Comparison of ENCODE assay signal across 13 cellular contexts in genomic region chr20:50746138-50746940, GRCh38. TPM values are rescaled to one million over a fixed set of nuclear protein-coding genes. Genes with fewer than 3 reads are reported as not detected.
DNase-seq lines count a peak whose midpoint lies in the region; ATAC-seq, FAIRE-seq and TF ChIP-seq lines count a peak whose summit lies in the region.
"Had no signal": no experiment of that assay in that cellular context is flagged by ENCODE, and none has a peak within 500 bp of the region (broad histone marks: within the 10 kb centered on the region; RNA-seq: fewer than 3 reads in every experiment).

No MANE protein-coding gene starts in this region.

- H3K27me3 ChIP-seq in CD4-positive, CD25-positive, alpha-beta regulatory T cell (ENCODE audit: control insufficient read depth, insufficient read depth, low read length), result no peaks in the 10 kb centered on the region
- H3K27me3 ChIP-seq in HUES48 (ENCODE audit: control insufficient read depth, insufficient read depth, low read length) (no peaks in the 10 kb centered on the region), K562 (ENCODE audit: control insufficient read depth in 2 of 2, insufficient read depth in 2 of 2, low read length in 2 of 2) (no peaks in the 10 kb centered on the region)
- no peaks in the 10 kb centered on the region for H3K27me3 ChIP-seq in naive thymus-derived CD4-positive, alpha-beta T cell (ENCODE audit: control insufficient read depth in 2 of 2, insufficient read depth in 2 of 2, low read length in 2 of 2)
- H3K27me3 ChIP-seq in CD4-positive, alpha-beta T cell (ENCODE audit: control insufficient read depth, insufficient read depth, low read length), result no peaks in the 10 kb centered on the region

- H3K9me1 ChIP-seq in K562 (ENCODE audit: control insufficient read depth, insufficient read depth, low read length), result no peaks in the 10 kb centered on the region

- H2AFZ ChIP-seq in K562 (ENCODE audit: low read depth, low read length), result no peak overlapping the region

- H3K4me3 Mint-ChIP-seq in CD4-positive, CD25-positive, alpha-beta regulatory T cell, result no peak overlapping the region
- no peak overlapping the region for H3K4me3 Mint-ChIP-seq in naive thymus-derived CD4-positive, alpha-beta T cell
- H3K4me3 Mint-ChIP-seq in CD4-positive, alpha-beta T cell, result no peak overlapping the region
- H3K4me3 Mint-ChIP-seq in T-helper 2 cell treated with Interferon-gamma antibody and Interleukin-4, amounts not matched to agents 5 μg/mL and 100 μg/mL, for 36 hours, result no peak overlapping the region

- POLR2A ChIA-PET in K562 (lab: Yijun Ruan, JAX), result no interaction called here
- POLR2A ChIA-PET in naive thymus-derived CD4-positive, alpha-beta T cell (lab: Charles Lee), result no interaction called here
- POLR2A ChIA-PET in CD4-positive, alpha-beta T cell (lab: Charles Lee), result no interaction called here

- no peak for DNase-seq in CD4-positive, CD25-positive, alpha-beta regulatory T cell
- DNase-seq in K562 (ENCODE audit: extremely low read depth in 1 of 4, low spot score in 3 of 4) (peak in 1 of 4 experiments; percentile 35), NCI-H1436 treated with DMSO at 0.1 percent for 48 hours (lab: John Stamatoyannopoulos, UW) (no peak)
- DNase-seq in naive thymus-derived CD4-positive, alpha-beta T cell, result no peak
- no peak for DNase-seq in CD4-positive, alpha-beta T cell
- no peak for DNase-seq in T-helper 2 cell treated with Interferon-gamma antibody and Interleukin-4, amounts not matched to agents 5 μg/mL and 100 μg/mL, for 36 hours (ENCODE audit: low spot score)
- DNase-seq: activated CD4-positive, alpha-beta T cell treated with anti-CD3 and anti-CD28 coated beads for 4 hours; effector CD8-positive, alpha-beta T cell; NCI-H774; stimulated activated CD4-positive, alpha-beta T cell treated with anti-CD3 and anti-CD28 coated beads, Interleukin-4, amount 100 ng/mL, for 4 hours had no signal

- in situ Hi-C loops in K562 (cut with MboI), result no loop called here

- TF ChIP-seq CTCF in K562 (IDR thresholded peaks at IDR 0.05 in 2 of 3, conservative IDR thresholded peaks at IDR 0.05 in 1 of 3; ENCODE audit: insufficient read depth in 2 of 3, low read depth in 1 of 3, low read length in 3 of 3), result no peak
- no peak for TF ChIP-seq CTCF in CD4-positive, alpha-beta T cell (IDR thresholded peaks at IDR 0.05)

- no peak overlapping the region for H3K4me3 ChIP-seq in CD4-positive, CD25-positive, alpha-beta regulatory T cell (ENCODE audit: low read depth, low read length)
- H3K4me3 ChIP-seq in HUES48 (ENCODE audit: low read depth, low read length) (no peak overlapping the region), K562 (no peak overlapping the region)
- no peak overlapping the region for H3K4me3 ChIP-seq in naive thymus-derived CD4-positive, alpha-beta T cell (ENCODE audit: low read length)

- peaks cover 5% of the 10 kb centered on the region for H3K36me3 ChIP-seq in CD4-positive, CD25-positive, alpha-beta regulatory T cell (ENCODE audit: control insufficient read depth, insufficient read depth, low read length)
- H3K36me3 ChIP-seq in HUES48 (ENCODE audit: control insufficient read depth, insufficient read depth, low read length) (peaks cover 31% of the 10 kb centered on the region), K562 (ENCODE audit: control insufficient read depth, insufficient read depth, low read length) (peaks cover 70% of the 10 kb centered on the region)
- peaks cover 0 to 20% (median 0%) of the 10 kb centered on the region in 3 experiments for H3K36me3 ChIP-seq in naive thymus-derived CD4-positive, alpha-beta T cell (ENCODE audit: control insufficient read depth in 2 of 3, insufficient read depth in 3 of 3, low read length in 3 of 3)

- H4K20me1 ChIP-seq in K562 (replicated peaks; ENCODE audit: control insufficient read depth, insufficient read depth, low read length), result no peaks in the 10 kb centered on the region; the same call in 1 of the 2 replicates

- WGBS in K562 (ENCODE audit: insufficient coverage, low coverage, missing lambda C conversion rate), result 71% methylated on average over 3 of the region's 3 CpGs

- H3K9ac ChIP-seq in HUES48 (ENCODE audit: low read depth, low read length) (no peak overlapping the region), K562 (ENCODE audit: insufficient read depth in 1 of 2, low read depth in 2 of 2, low read length in 2 of 2) (no peak overlapping the region)

- no peak for TF ChIP-seq POLR2A in K562 (conservative IDR thresholded peaks at IDR 0.05)

- H3K9me3 ChIP-seq in CD4-positive, CD25-positive, alpha-beta regulatory T cell (ENCODE audit: control insufficient read depth in 2 of 2, low read length in 2 of 2), result no peaks in the 10 kb centered on the region
- H3K9me3 ChIP-seq in HUES48 (ENCODE audit: control insufficient read depth, insufficient read depth, low read length) (no peaks in the 10 kb centered on the region), K562 (replicated peaks; ENCODE audit: control insufficient read depth, insufficient read depth, low read depth, low read length) (no peaks in the 10 kb centered on the region)
- no peaks in the 10 kb centered on the region for H3K9me3 ChIP-seq in naive thymus-derived CD4-positive, alpha-beta T cell (ENCODE audit: control insufficient read depth in 2 of 3, low read length in 3 of 3)
- H3K9me3 ChIP-seq in CD4-positive, alpha-beta T cell (ENCODE audit: control insufficient read depth, low read length), result no peaks in the 10 kb centered on the region

- TF ChIP-seq EP300 in K562 (IDR thresholded peaks at IDR 0.05; ENCODE audit: low read length), result no peak

- H3K27ac Mint-ChIP-seq in CD4-positive, CD25-positive, alpha-beta regulatory T cell, result peak overlapping the region in 2 of 3 donors; percentile 32 to 51
- peak overlapping the region in 7 of 9 donors; percentile 17 to 80 (median 50) for H3K27ac Mint-ChIP-seq in naive thymus-derived CD4-positive, alpha-beta T cell
- H3K27ac Mint-ChIP-seq in CD4-positive, alpha-beta T cell, result no peak overlapping the region
- no peak overlapping the region for H3K27ac Mint-ChIP-seq in T-helper 2 cell treated with Interferon-gamma antibody and Interleukin-4, amounts not matched to agents 5 μg/mL and 100 μg/mL, for 36 hours

- no peaks in the 10 kb centered on the region for H3K9me3 Mint-ChIP-seq in CD4-positive, CD25-positive, alpha-beta regulatory T cell
- H3K9me3 Mint-ChIP-seq in naive thymus-derived CD4-positive, alpha-beta T cell, result no peaks in the 10 kb centered on the region
- no peaks in the 10 kb centered on the region for H3K9me3 Mint-ChIP-seq in CD4-positive, alpha-beta T cell
- no peaks in the 10 kb centered on the region for H3K9me3 Mint-ChIP-seq in T-helper 2 cell treated with Interferon-gamma antibody and Interleukin-4, amounts not matched to agents 5 μg/mL and 100 μg/mL, for 36 hours

- FAIRE-seq in K562 (lab: Jason Lieb, UNC), result no peak

- H3K4me2 ChIP-seq in K562 (ENCODE audit: insufficient read depth, low read length), result no peak overlapping the region

- ATAC-seq in CD4-positive, CD25-positive, alpha-beta regulatory T cell (ENCODE audit: low read depth in 2 of 2), result no peak
- ATAC-seq in K562 (no peak), HG02571 (IDR thresholded peaks at IDR 0.05; ENCODE audit: unreplicated experiment) (no peak)
- ATAC-seq in naive thymus-derived CD4-positive, alpha-beta T cell, result no peak
- no peak for ATAC-seq in CD4-positive, alpha-beta T cell (ENCODE audit: poor library complexity)

- H3K4me1 ChIP-seq in CD4-positive, CD25-positive, alpha-beta regulatory T cell (ENCODE audit: control insufficient read depth, insufficient read depth, low read length, poor library complexity, severe bottlenecking), result no peaks in the 10 kb centered on the region
- H3K4me1 ChIP-seq in HUES48 (ENCODE audit: control insufficient read depth, insufficient read depth, low read length) (peaks cover 19% of the 10 kb centered on the region), K562 (replicated peaks in 1 of 2; ENCODE audit: control insufficient read depth in 2 of 2, insufficient read depth in 2 of 2, low read length in 2 of 2) (peaks cover 17 to 22% of the 10 kb centered on the region in 2 experiments; a peak in 4 of 5 replicates)
- no peaks in the 10 kb centered on the region for H3K4me1 ChIP-seq in naive thymus-derived CD4-positive, alpha-beta T cell (ENCODE audit: control insufficient read depth in 2 of 2, insufficient read depth in 2 of 2, low read length in 2 of 2)

- no TSS peak for BruUV-seq in K562 (replicated peaks; lab: Mats Ljungman, UMichigan)

- no peak overlapping the region for H3K27ac ChIP-seq in CD4-positive, CD25-positive, alpha-beta regulatory T cell (ENCODE audit: insufficient read depth, low read length, poor library complexity, severe bottlenecking)
- H3K27ac ChIP-seq in HUES48 (ENCODE audit: low read depth, low read length) (peak overlapping the region; percentile 44), K562 (ENCODE audit: extremely low read depth, low read depth, low read length) (peak overlapping the region; percentile 20; the same call in 1 of the 3 replicates)
- H3K27ac ChIP-seq in naive thymus-derived CD4-positive, alpha-beta T cell (ENCODE audit: low read depth, low read length), result no peak overlapping the region
- no peak overlapping the region for H3K27ac ChIP-seq in CD4-positive, alpha-beta T cell (ENCODE audit: low read depth, low read length)
- H3K27ac ChIP-seq: HL-60 had no signal

- peaks cover 50% of the 10 kb centered on the region for H3K79me2 ChIP-seq in K562 (ENCODE audit: control insufficient read depth, insufficient read depth, low read length)

- H3K36me3 Mint-ChIP-seq in CD4-positive, CD25-positive, alpha-beta regulatory T cell, result peaks cover 5% of the 10 kb centered on the region
- peaks cover 0 to 22% (median under 1%) of the 10 kb centered on the region in 5 donors for H3K36me3 Mint-ChIP-seq in naive thymus-derived CD4-positive, alpha-beta T cell
- peaks cover 30% of the 10 kb centered on the region for H3K36me3 Mint-ChIP-seq in CD4-positive, alpha-beta T cell (ENCODE audit: low read depth)
- peaks cover 2% of the 10 kb centered on the region for H3K36me3 Mint-ChIP-seq in T-helper 2 cell treated with Interferon-gamma antibody and Interleukin-4, amounts not matched to agents 5 μg/mL and 100 μg/mL, for 36 hours (ENCODE audit: low read depth)

- no peaks in the 10 kb centered on the region for H3K27me3 Mint-ChIP-seq in CD4-positive, CD25-positive, alpha-beta regulatory T cell
- H3K27me3 Mint-ChIP-seq in naive thymus-derived CD4-positive, alpha-beta T cell, result no peaks in the 10 kb centered on the region
- H3K27me3 Mint-ChIP-seq in CD4-positive, alpha-beta T cell, result no peaks in the 10 kb centered on the region
- H3K27me3 Mint-ChIP-seq in T-helper 2 cell treated with Interferon-gamma antibody and Interleukin-4, amounts not matched to agents 5 μg/mL and 100 μg/mL, for 36 hours (ENCODE audit: low read depth), result no peaks in the 10 kb centered on the region

- intact Hi-C loops in K562 (cut with micrococcal nuclease), result no loop called here
- intact Hi-C loops in naive thymus-derived CD4-positive, alpha-beta T cell (cut with micrococcal nuclease), result loop anchor here (2.0 to 5.0 kb wide), 3 partner anchors 14 to 559 kb away; no protein-coding TSS in a partner anchor
- intact Hi-C loops in CD4-positive, alpha-beta T cell (cut with DNase I, micrococcal nuclease), result no loop called here

- no peak for TF ChIP-seq RAD21 in K562 (CRISPR knock-in tag; conservative IDR thresholded peaks at IDR 0.05 in 1 of 2, IDR thresholded peaks at IDR 0.05 in 1 of 2)

- peaks cover 9 to 28% (median 21%) of the 10 kb centered on the region in 4 donors for H3K4me1 Mint-ChIP-seq in CD4-positive, CD25-positive, alpha-beta regulatory T cell
- peaks cover 10 to 25% (median 19%) of the 10 kb centered on the region in 7 donors for H3K4me1 Mint-ChIP-seq in naive thymus-derived CD4-positive, alpha-beta T cell
- peaks cover 18% of the 10 kb centered on the region for H3K4me1 Mint-ChIP-seq in CD4-positive, alpha-beta T cell (ENCODE audit: low read depth)
- peaks cover 15% of the 10 kb centered on the region for H3K4me1 Mint-ChIP-seq in T-helper 2 cell treated with Interferon-gamma antibody and Interleukin-4, amounts not matched to agents 5 μg/mL and 100 μg/mL, for 36 hours (ENCODE audit: low read depth)

- CTCF ChIA-PET in K562 (lab: Yijun Ruan, JAX; ENCODE audit: low intra/inter-chr PET ratio), result no interaction called here
- CTCF ChIA-PET in naive thymus-derived CD4-positive, alpha-beta T cell (lab: Charles Lee), result no interaction called here
- CTCF ChIA-PET in CD4-positive, alpha-beta T cell (lab: Charles Lee), result interaction anchor here (1.6 kb wide), 1 partner anchor 9 kb away, joined by 4 read pairs; no protein-coding TSS in a partner anchor

RNA-seq across cellular contexts. Expression of gene PARD6B, which starts 15.0 kb away (rescaled TPM):
- total RNA-seq in CD4-positive, CD25-positive, alpha-beta regulatory T cell, result 5.0 TPM
- 1 to 10 TPM in 3 of 4 donors, under 1 TPM in 1; 0.79 to 1.4 (median 1.2) TPM for polyA plus RNA-seq in CD4-positive, CD25-positive, alpha-beta regulatory T cell
- total RNA-seq in K562 (2011; cell fraction: chromatin; rRNA removed; ENCODE audit: low replicate concordance), result 9.8 and 24.9 TPM in 2 replicates
- 5.3 and 6.2 TPM in 2 replicates for total RNA-seq in K562 (2011; cell fraction: nucleolus; rRNA removed)
- 12.7 and 15.3 TPM in 2 replicates for total RNA-seq in K562 (2011; cell fraction: nucleoplasm; rRNA removed)
- 5.5 and 5.9 TPM in 2 replicates for total RNA-seq in K562 (2014; rRNA removed)
- total RNA-seq in K562 (2014; rRNA removed; fragmentation: Illumina TruSeq; extraction: Trizol), result 10.4 and 12.7 TPM in 2 replicates
- total RNA-seq in K562 (2015; rRNA removed; fragmentation: Illumina TruSeq; extraction: Trizol), result 9.0 and 9.8 TPM in 2 replicates
- total RNA-seq in K562 (2021), result 12.0 and 12.3 TPM in 2 replicates
- polyA plus RNA-seq in K562 (2011; rRNA removed), result 4.5 and 5.3 TPM in 2 replicates
- polyA plus RNA-seq in K562 (2011; cell fraction: cytosol; rRNA removed), result 1.5 and 2.7 TPM in 2 replicates
- polyA plus RNA-seq in K562 (2011; cell fraction: nucleus; rRNA removed), result 1.9 and 2.6 TPM in 2 replicates
- polyA plus RNA-seq in K562 (2012), result 0.96 and 1.2 TPM in 2 replicates
- 1.7 and 2.5 TPM in 2 replicates for polyA plus RNA-seq in K562 (2014; fragmentation: Illumina TruSeq; extraction: Trizol)
- 1 to 10 TPM; 2.7 to 7.4 TPM for polyA plus RNA-seq in K562 (2014; fragmentation: Nextera tagmentation; extraction: Ambion mirVana)
- 2.5 and 2.6 TPM in 2 replicates for polyA plus RNA-seq in K562 (2014; rRNA removed)
- polyA minus RNA-seq in K562 (2011; rRNA and poly(A)+ RNA removed), result 10.1 and 10.3 TPM in 2 replicates
- polyA minus RNA-seq in K562 (2011; cell fraction: cytosol; rRNA and poly(A)+ RNA removed), result 5.6 and 5.7 TPM in 2 replicates
- 2.2 and 3.1 TPM in 2 replicates for polyA minus RNA-seq in K562 (2011; cell fraction: nucleus; rRNA and poly(A)+ RNA removed)
- 10 to 100 TPM in 2 of 5 experiments, 1 to 10 TPM in 3; 5.2 to 10.8 (median 7.7) TPM for total RNA-seq in naive thymus-derived CD4-positive, alpha-beta T cell
- 1 to 10 TPM in 1 of 2 donors, under 1 TPM in 1; 0.60 to 1.9 TPM for polyA plus RNA-seq in naive thymus-derived CD4-positive, alpha-beta T cell
- total RNA-seq in CD4-positive, alpha-beta T cell, result 1 to 10 TPM; 5.6 to 8.2 TPM

RNA-seq across cellular contexts. Expression of gene BCAS4, which starts 48.5 kb away (rescaled TPM):
- 8.0 TPM for total RNA-seq in CD4-positive, CD25-positive, alpha-beta regulatory T cell
- 10 to 100 TPM in 3 of 4 donors, 1 to 10 TPM in 1; 8.5 to 17.6 (median 15.5) TPM for polyA plus RNA-seq in CD4-positive, CD25-positive, alpha-beta regulatory T cell
- total RNA-seq in K562 (2011; cell fraction: chromatin; rRNA removed; ENCODE audit: low replicate concordance), result 2.3 and 2.5 TPM in 2 replicates
- total RNA-seq in K562 (2011; cell fraction: nucleolus; rRNA removed), result 0.26 and 1.0 TPM in 2 replicates
- 1.8 and 2.7 TPM in 2 replicates for total RNA-seq in K562 (2011; cell fraction: nucleoplasm; rRNA removed)
- total RNA-seq in K562 (2014; rRNA removed), result 2.3 and 2.9 TPM in 2 replicates
- 0.47 and 0.64 TPM in 2 replicates for total RNA-seq in K562 (2014; rRNA removed; fragmentation: Illumina TruSeq; extraction: Trizol)
- 0.34 and 0.36 TPM in 2 replicates for total RNA-seq in K562 (2015; rRNA removed; fragmentation: Illumina TruSeq; extraction: Trizol)
- total RNA-seq in K562 (2021), result 1.5 and 2.0 TPM in 2 replicates
- polyA plus RNA-seq in K562 (2011; rRNA removed), result 0.65 and 1.1 TPM in 2 replicates
- polyA plus RNA-seq in K562 (2011; cell fraction: cytosol; rRNA removed), result 1.2 and 2.1 TPM in 2 replicates
- polyA plus RNA-seq in K562 (2011; cell fraction: nucleus; rRNA removed), result 0.27 and 0.70 TPM in 2 replicates
- 0.87 and 1.4 TPM in 2 replicates for polyA plus RNA-seq in K562 (2012)
- 0.25 and 1.5 TPM in 2 replicates for polyA plus RNA-seq in K562 (2014; fragmentation: Illumina TruSeq; extraction: Trizol)
- under 1 TPM; 0.15 to 0.20 TPM for polyA plus RNA-seq in K562 (2014; fragmentation: Nextera tagmentation; extraction: Ambion mirVana)
- polyA plus RNA-seq in K562 (2014; rRNA removed), result 0.40 and 2.1 TPM in 2 replicates
- 0.06 and 0.63 TPM in 2 replicates for polyA minus RNA-seq in K562 (2011; rRNA and poly(A)+ RNA removed)
- not detected in 2 replicates for polyA minus RNA-seq in K562 (2011; cell fraction: cytosol; rRNA and poly(A)+ RNA removed)
- polyA minus RNA-seq in K562 (2011; cell fraction: nucleus; rRNA and poly(A)+ RNA removed), result 0.22 and 1.2 TPM in 2 replicates
- total RNA-seq in naive thymus-derived CD4-positive, alpha-beta T cell, result 10 to 100 TPM in 4 of 5 experiments, 1 to 10 TPM in 1; 5.5 to 54.0 (median 45.0) TPM
- polyA plus RNA-seq in naive thymus-derived CD4-positive, alpha-beta T cell, result 10 to 100 TPM; 23.3 to 24.1 TPM
- 10 to 100 TPM; 19.0 to 20.9 TPM for total RNA-seq in CD4-positive, alpha-beta T cell

RNA-seq across cellular contexts. Expression of gene RIPOR3, which starts 55.0 kb away (rescaled TPM):
- total RNA-seq in CD4-positive, CD25-positive, alpha-beta regulatory T cell, result 0.69 TPM
- 1 to 10 TPM; 1.1 to 1.9 (median 1.4) TPM for polyA plus RNA-seq in CD4-positive, CD25-positive, alpha-beta regulatory T cell
- total RNA-seq in K562 (2011; cell fraction: chromatin; rRNA removed; ENCODE audit: low replicate concordance), result 220 and 451 TPM in 2 replicates
- 258 and 278 TPM in 2 replicates for total RNA-seq in K562 (2011; cell fraction: nucleolus; rRNA removed)
- 187 and 217 TPM in 2 replicates for total RNA-seq in K562 (2011; cell fraction: nucleoplasm; rRNA removed)
- total RNA-seq in K562 (2014; rRNA removed) (22.3 and 28.3 TPM in 2 replicates), K562 (2014; rRNA removed; fragmentation: Illumina TruSeq; extraction: Trizol) (9.2 and 15.5 TPM in 2 replicates), K562 (2015; rRNA removed; fragmentation: Illumina TruSeq; extraction: Trizol) (12.8 and 13.3 TPM in 2 replicates), K562 (2021) (43.3 and 46.1 TPM in 2 replicates)
- polyA plus RNA-seq in K562 (2011; rRNA removed) (48.8 and 65.1 TPM in 2 replicates), K562 (2014; fragmentation: Illumina TruSeq; extraction: Trizol) (21.4 and 23.4 TPM in 2 replicates), K562 (2014; fragmentation: Nextera tagmentation; extraction: Ambion mirVana) (1 to 10 TPM; 3.3 to 3.8 TPM), K562 (2014; rRNA removed) (62.7 and 66.4 TPM in 2 replicates)
- 23.4 and 24.4 TPM in 2 replicates for polyA plus RNA-seq in K562 (2011; cell fraction: cytosol; rRNA removed)
- polyA plus RNA-seq in K562 (2011; cell fraction: nucleus; rRNA removed), result 468 and 642 TPM in 2 replicates
- polyA plus RNA-seq in K562 (2012), result 23.3 and 29.2 TPM in 2 replicates
- polyA minus RNA-seq in K562 (2011; rRNA and poly(A)+ RNA removed), result 12.5 and 15.4 TPM in 2 replicates
- 15.8 and 20.2 TPM in 2 replicates for polyA minus RNA-seq in K562 (2011; cell fraction: cytosol; rRNA and poly(A)+ RNA removed)
- 65.3 and 73.8 TPM in 2 replicates for polyA minus RNA-seq in K562 (2011; cell fraction: nucleus; rRNA and poly(A)+ RNA removed)
- under 1 TPM in 2 of 5 experiments, not detected in 3; 0.27 to 0.32 TPM for total RNA-seq in naive thymus-derived CD4-positive, alpha-beta T cell
- polyA plus RNA-seq in naive thymus-derived CD4-positive, alpha-beta T cell, result 1 to 10 TPM; 1.3 to 1.7 TPM
- not detected for total RNA-seq in CD4-positive, alpha-beta T cell

Comparison
In these comparisons a context has a peak if more than half of its experiments do, and no peak if none do; other contexts are left out.
1. H3K27ac ChIP-seq: peak in HUES48 (single experiment) and K562 (single experiment); none in CD4-positive, CD25-positive, alpha-beta regulatory T cell (single experiment), naive thymus-derived CD4-positive, alpha-beta T cell (single experiment) and CD4-positive, alpha-beta T cell (single experiment).
2. H3K27ac Mint-ChIP-seq: peak in CD4-positive, CD25-positive, alpha-beta regulatory T cell (2 of 3) and naive thymus-derived CD4-positive, alpha-beta T cell (7 of 9); none in CD4-positive, alpha-beta T cell (single experiment) and T-helper 2 cell treated with Interferon-gamma antibody and Interleukin-4, amounts not matched to agents 5 μg/mL and 100 μg/mL, for 36 hours (single experiment).
3. intact Hi-C loops: an anchor here in naive thymus-derived CD4-positive, alpha-beta T cell (2.0 to 5.0 kb wide); none called in K562 and CD4-positive, alpha-beta T cell.